In the genomic region with DNA sequence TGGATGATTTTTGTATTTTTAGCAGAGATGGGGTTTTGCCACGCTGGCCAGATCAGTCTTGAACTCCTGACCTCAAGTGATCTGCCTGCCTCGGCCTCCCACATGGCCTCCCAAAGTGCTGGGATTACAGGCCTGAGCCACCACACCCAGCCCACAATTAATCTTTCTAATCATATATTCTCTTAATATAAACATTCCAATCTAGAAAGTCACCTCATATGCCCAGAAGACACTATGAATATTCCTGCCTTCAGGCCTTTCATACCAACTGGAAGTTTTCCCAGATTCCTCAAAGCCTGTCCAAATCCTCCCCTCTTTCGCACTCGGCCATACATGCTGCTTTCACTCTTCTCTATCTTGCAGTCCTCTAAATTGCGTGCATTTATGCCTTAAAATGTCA, we compare ENCODE assay signal across 9 cellular contexts. TPM values are rescaled to one million over a fixed set of nuclear protein-coding genes. Genes with fewer than 3 reads are reported as not detected.
DNase-seq lines count a peak whose midpoint lies in the region; ATAC-seq, FAIRE-seq and TF ChIP-seq lines count a peak whose summit lies in the region.
"Had no signal": no experiment of that assay in that cellular context is flagged by ENCODE, and none has a peak within 500 bp of the region (broad histone marks: within the 10 kb centered on the region; RNA-seq: fewer than 3 reads in every experiment).

No MANE protein-coding gene starts in this region.

- no peak overlapping the region for H3K4me3 Mint-ChIP-seq in mesothelial cell of epicardium

- FAIRE-seq in GM12892 (lab: Jason Lieb, UNC) = peak; percentile 57

- DNase-seq in GM12892 (ENCODE audit: insufficient read length) = no peak
- DNase-seq in amniotic epithelial cell (ENCODE audit: low read depth) = peak; percentile 76
- DNase-seq in mesothelial cell of epicardium (ENCODE audit: low spot score in 2 of 2, unreplicated experiment in 2 of 2) = no peak
- no peak for DNase-seq in NCI-H2029 (lab: John Stamatoyannopoulos, UW)
- no peak for DNase-seq in activated effector memory CD4-positive, alpha-beta T cell treated with anti-CD3 and anti-CD28 coated beads, Interleukin-2, amount 50 U/mL, for 16 hours
- no peak for DNase-seq in SKM-1 (lab: John Stamatoyannopoulos, UW; ENCODE audit: unreplicated experiment)
- DNase-seq in NCI-H2081 treated with DMSO at 0.1 percent for 48 hours (lab: John Stamatoyannopoulos, UW) = no peak
- DNase-seq: naive thymus-derived CD8-positive, alpha-beta T cell had no signal

- no peaks in the 10 kb centered on the region for H3K36me3 Mint-ChIP-seq in mesothelial cell of epicardium

- peak; percentile 20 for ATAC-seq in HG02885 (IDR thresholded peaks at IDR 0.05; ENCODE audit: poor library complexity, unreplicated experiment)
- ATAC-seq: naive thymus-derived CD8-positive, alpha-beta T cell had no signal

- no peak for TF ChIP-seq POLR2A in GM12892 (IDR thresholded peaks at IDR 0.05; ENCODE audit: low read depth, low read length)

- no peaks in the 10 kb centered on the region for H3K9me3 Mint-ChIP-seq in mesothelial cell of epicardium
- H3K9me3 Mint-ChIP-seq: naive thymus-derived CD8-positive, alpha-beta T cell had no signal

- no peak for TF ChIP-seq CTCF in mesothelial cell of epicardium (IDR thresholded peaks at IDR 0.05; ENCODE audit: unreplicated experiment)

- peaks cover 21% of the 10 kb centered on the region for H3K4me1 Mint-ChIP-seq in mesothelial cell of epicardium

- peak overlapping the region; percentile 21 for H3K27ac Mint-ChIP-seq in mesothelial cell of epicardium

- no peaks in the 10 kb centered on the region for H3K27me3 Mint-ChIP-seq in mesothelial cell of epicardium (ENCODE audit: low read depth)
- H3K27me3 Mint-ChIP-seq: naive thymus-derived CD8-positive, alpha-beta T cell had no signal

RNA-seq across cellular contexts. Expression of a gene that starts 32.6 kb away (rescaled TPM):
- 7.2 TPM for polyA plus RNA-seq in GM12892 (2012; ENCODE audit: missing spikeins)
- 26.3 to 29.2 TPM (median 27.3 TPM) in 3 replicates for total RNA-seq in mesothelial cell of epicardium
